8 cellular contexts compared by ENCODE assay signal in the genomic region with DNA sequence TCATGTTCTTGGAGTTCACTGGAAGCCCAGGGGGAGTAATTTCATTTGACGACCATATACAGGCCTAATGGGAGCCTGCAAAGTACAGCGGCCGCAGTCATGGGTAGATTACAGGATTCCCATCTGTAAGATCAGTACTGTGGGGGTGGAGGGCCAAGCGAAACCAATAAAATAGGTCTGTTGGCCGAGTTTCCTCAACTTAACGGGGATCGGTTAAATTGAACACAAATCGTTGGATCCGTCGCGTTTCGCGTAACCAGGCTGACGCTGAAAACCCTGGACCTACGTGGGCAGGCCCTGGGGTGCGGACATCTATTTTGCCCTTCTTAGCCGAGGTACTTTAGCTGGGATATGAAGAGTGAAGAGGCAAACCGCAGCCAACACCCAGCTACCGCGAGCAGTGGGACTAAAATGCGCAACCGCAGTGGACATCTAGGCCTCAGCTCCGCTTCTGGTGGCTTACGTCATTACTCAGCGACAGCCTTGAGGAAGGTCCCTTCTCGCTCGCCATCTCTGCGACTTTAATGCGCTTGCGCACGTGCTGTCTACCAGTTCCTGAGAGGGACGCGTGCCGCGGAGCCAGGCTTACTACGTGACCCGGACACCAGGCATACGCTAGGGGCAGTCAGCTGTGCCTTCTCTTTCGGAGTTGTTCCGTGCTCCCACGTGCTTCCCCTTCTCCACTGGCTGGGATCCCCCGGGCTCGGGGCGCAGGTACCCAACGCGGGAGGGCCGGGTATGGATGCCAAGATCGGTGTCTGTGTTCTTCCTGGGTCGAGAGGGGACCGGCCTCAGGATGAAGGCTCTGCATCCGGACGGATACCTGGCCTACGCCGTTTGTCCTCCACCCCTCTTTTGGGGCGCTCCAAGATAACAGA. TPM values are rescaled to one million over a fixed set of nuclear protein-coding genes. Genes with fewer than 3 reads are reported as not detected.
A peak's percentile ranks its signal among the peaks of the same experiment; 100 is the strongest.
DNase-seq lines count a peak whose midpoint lies in the region; ATAC-seq and TF ChIP-seq lines count a peak whose summit lies in the region.

A gene (plus strand): TSS at position 551 of the 878 bp plus-strand sequence. CDS start 2,597 bp downstream, outside the sequence.

- POLR2A ChIA-PET in WTC11 (lab: Charles Lee): interaction anchor here (0.6 to 1.3 kb wide), 6 partner anchors 12 to 156 kb away, joined by 3 to 12 read pairs (median 4); a partner anchor contains a TSS

- H3K4me3 Mint-ChIP-seq in WTC11: peak within 1 kb of the TSS; percentile 94

- H3K4me1 Mint-ChIP-seq in WTC11: peaks cover 18% of the 10 kb centered on the region

- DNase-seq in AG09319 (ENCODE audit: extremely low read depth, low read depth) (peak; percentile 97), NCI-H226 (peak; percentile 96), WTC11 (ENCODE audit: low spot score) (peak; percentile 96), cardiac fibroblast (ENCODE audit: low read depth in 2 of 2) (peak; percentile 99), iPS-NIHi7 (ENCODE audit: extremely low spot score) (peak; percentile 98), smooth muscle cell of the brain vasculature (ENCODE audit: low read depth, low spot score) (peak; percentile 94)

- H3K9me3 Mint-ChIP-seq in WTC11: no peaks in the 10 kb centered on the region

- peak; percentile 90 for TF ChIP-seq POLR2A in GM18951 (IDR thresholded peaks at IDR 0.05; ENCODE audit: extremely low read depth, insufficient read depth, insufficient read length)

- in situ Hi-C loops in GM18951 (cut with MboI; ENCODE audit: low sequenced_read_pairs, unreplicated experiment): no loop called here

- H3K27me3 Mint-ChIP-seq in WTC11 (ENCODE audit: low read depth): no peaks in the 10 kb centered on the region

- TF ChIP-seq CTCF in AG09319 (IDR thresholded peaks at IDR 0.05; ENCODE audit: low read depth, low read length) (no peak; the same call in none of the 2 replicates), WTC11 (IDR thresholded peaks at IDR 0.05) (no peak), cardiac fibroblast (IDR thresholded peaks at IDR 0.05; ENCODE audit: low read depth, low read length) (no peak)

- peaks cover 31% of the 10 kb centered on the region for H3K36me3 Mint-ChIP-seq in WTC11

- ATAC-seq in HG03196 (IDR thresholded peaks at IDR 0.05; ENCODE audit: unreplicated experiment): peak; percentile 87
- peak; percentile 84 for ATAC-seq in WTC11

- peak within 1 kb of the TSS; percentile 99 for H3K27ac Mint-ChIP-seq in WTC11

- CTCF ChIA-PET in WTC11 (lab: Charles Lee): interaction anchor here (1.1 to 1.2 kb wide), 3 partner anchors 30 to 253 kb away, joined by 3 to 4 read pairs (median 3); a partner anchor contains a TSS

- H3K4me3 ChIP-seq in cardiac fibroblast (replicated peaks in 1 of 2; ENCODE audit: low read depth in 2 of 2, low read length in 2 of 2): peak within 1 kb of the TSS; percentile 95 to 98

TF ChIP-seq in WTC11, 78 proteins besides CTCF, POLR2A, EP300 and RAD21 (continues in another document):
- TF ChIP-seq ZNF138 (CRISPR knock-in tag; conservative IDR thresholded peaks at IDR 0.05) (no peak), ZNF232 (CRISPR knock-in tag; IDR thresholded peaks at IDR 0.05) (0 out of 2 replicates have a peak, but pooled peaks have one; percentile 68), TEAD4 (CRISPR knock-in tag; IDR thresholded peaks at IDR 0.05) (no peak), NFYB (CRISPR knock-in tag; conservative IDR thresholded peaks at IDR 0.05; ENCODE audit: low read depth) (no peak), CREB1 (CRISPR knock-in tag; IDR thresholded peaks at IDR 0.05) (peak; percentile 95), KAT7 (CRISPR knock-in tag; IDR thresholded peaks at IDR 0.05; ENCODE audit: borderline replicate concordance) (peak; percentile 82; the same call in 1 of the 2 replicates), TCF7 (CRISPR knock-in tag; IDR thresholded peaks at IDR 0.05; ENCODE audit: low read depth) (no peak), ZBTB21 (CRISPR knock-in tag; IDR thresholded peaks at IDR 0.05; ENCODE audit: borderline replicate concordance) (no peak), CREM (CRISPR knock-in tag; IDR thresholded peaks at IDR 0.05) (peak; percentile 99), MYBL2 (CRISPR knock-in tag; IDR thresholded peaks at IDR 0.05) (peak; percentile 79; the same call in 1 of the 2 replicates), RORB (CRISPR knock-in tag; IDR thresholded peaks at IDR 0.05) (no peak), RELA (CRISPR knock-in tag; IDR thresholded peaks at IDR 0.05; ENCODE audit: borderline replicate concordance) (peak; percentile 46; the same call in 1 of the 2 replicates), ETV6 (CRISPR knock-in tag; IDR thresholded peaks at IDR 0.05) (peak; percentile 56)
- TF ChIP-seq, protein P1, sequence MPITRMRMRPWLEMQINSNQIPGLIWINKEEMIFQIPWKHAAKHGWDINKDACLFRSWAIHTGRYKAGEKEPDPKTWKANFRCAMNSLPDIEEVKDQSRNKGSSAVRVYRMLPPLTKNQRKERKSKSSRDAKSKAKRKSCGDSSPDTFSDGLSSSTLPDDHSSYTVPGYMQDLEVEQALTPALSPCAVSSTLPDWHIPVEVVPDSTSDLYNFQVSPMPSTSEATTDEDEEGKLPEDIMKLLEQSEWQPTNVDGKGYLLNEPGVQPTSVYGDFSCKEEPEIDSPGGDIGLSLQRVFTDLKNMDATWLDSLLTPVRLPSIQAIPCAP (CRISPR knock-in tag; IDR thresholded peaks at IDR 0.05): peak; percentile 34; the same call in 1 of the 2 replicates
- TF ChIP-seq, protein P2, sequence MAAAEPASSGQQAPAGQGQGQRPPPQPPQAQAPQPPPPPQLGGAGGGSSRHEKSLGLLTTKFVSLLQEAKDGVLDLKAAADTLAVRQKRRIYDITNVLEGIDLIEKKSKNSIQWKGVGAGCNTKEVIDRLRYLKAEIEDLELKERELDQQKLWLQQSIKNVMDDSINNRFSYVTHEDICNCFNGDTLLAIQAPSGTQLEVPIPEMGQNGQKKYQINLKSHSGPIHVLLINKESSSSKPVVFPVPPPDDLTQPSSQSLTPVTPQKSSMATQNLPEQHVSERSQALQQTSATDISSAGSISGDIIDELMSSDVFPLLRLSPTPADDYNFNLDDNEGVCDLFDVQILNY (CRISPR knock-in tag; IDR thresholded peaks at IDR 0.05): no peak
- TF ChIP-seq, protein P3, sequence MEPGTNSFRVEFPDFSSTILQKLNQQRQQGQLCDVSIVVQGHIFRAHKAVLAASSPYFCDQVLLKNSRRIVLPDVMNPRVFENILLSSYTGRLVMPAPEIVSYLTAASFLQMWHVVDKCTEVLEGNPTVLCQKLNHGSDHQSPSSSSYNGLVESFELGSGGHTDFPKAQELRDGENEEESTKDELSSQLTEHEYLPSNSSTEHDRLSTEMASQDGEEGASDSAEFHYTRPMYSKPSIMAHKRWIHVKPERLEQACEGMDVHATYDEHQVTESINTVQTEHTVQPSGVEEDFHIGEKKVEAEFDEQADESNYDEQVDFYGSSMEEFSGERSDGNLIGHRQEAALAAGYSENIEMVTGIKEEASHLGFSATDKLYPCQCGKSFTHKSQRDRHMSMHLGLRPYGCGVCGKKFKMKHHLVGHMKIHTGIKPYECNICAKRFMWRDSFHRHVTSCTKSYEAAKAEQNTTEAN (CRISPR knock-in tag; IDR thresholded peaks at IDR 0.05): no peak; the same call in 1 of the 2 replicates
- TF ChIP-seq, protein P4, sequence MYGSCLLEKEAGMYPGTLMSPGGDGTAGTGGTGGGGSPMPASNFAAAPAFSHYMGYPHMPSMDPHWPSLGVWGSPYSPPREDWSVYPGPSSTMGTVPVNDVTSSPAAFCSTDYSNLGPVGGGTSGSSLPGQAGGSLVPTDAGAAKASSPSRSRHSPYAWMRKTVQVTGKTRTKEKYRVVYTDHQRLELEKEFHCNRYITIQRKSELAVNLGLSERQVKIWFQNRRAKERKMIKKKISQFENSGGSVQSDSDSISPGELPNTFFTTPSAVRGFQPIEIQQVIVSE (CRISPR knock-in tag; IDR thresholded peaks at IDR 0.05; ENCODE audit: borderline replicate concordance): peak; percentile 81; the same call in 1 of the 2 replicates
- TF ChIP-seq, protein P5, sequence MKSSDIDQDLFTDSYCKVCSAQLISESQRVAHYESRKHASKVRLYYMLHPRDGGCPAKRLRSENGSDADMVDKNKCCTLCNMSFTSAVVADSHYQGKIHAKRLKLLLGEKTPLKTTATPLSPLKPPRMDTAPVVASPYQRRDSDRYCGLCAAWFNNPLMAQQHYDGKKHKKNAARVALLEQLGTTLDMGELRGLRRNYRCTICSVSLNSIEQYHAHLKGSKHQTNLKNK (CRISPR knock-in tag; IDR thresholded peaks at IDR 0.05): peak; percentile 93
- TF ChIP-seq, protein P6, sequence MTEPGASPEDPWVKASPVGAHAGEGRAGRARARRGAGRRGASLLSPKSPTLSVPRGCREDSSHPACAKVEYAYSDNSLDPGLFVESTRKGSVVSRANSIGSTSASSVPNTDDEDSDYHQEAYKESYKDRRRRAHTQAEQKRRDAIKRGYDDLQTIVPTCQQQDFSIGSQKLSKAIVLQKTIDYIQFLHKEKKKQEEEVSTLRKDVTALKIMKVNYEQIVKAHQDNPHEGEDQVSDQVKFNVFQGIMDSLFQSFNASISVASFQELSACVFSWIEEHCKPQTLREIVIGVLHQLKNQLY (CRISPR knock-in tag; IDR thresholded peaks at IDR 0.05): no peak
- TF ChIP-seq, protein P7, sequence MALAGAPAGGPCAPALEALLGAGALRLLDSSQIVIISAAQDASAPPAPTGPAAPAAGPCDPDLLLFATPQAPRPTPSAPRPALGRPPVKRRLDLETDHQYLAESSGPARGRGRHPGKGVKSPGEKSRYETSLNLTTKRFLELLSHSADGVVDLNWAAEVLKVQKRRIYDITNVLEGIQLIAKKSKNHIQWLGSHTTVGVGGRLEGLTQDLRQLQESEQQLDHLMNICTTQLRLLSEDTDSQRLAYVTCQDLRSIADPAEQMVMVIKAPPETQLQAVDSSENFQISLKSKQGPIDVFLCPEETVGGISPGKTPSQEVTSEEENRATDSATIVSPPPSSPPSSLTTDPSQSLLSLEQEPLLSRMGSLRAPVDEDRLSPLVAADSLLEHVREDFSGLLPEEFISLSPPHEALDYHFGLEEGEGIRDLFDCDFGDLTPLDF (CRISPR knock-in tag; IDR thresholded peaks at IDR 0.05): 0 out of 2 replicates have a peak, but pooled peaks have one; percentile 40
- TF ChIP-seq, protein P8, sequence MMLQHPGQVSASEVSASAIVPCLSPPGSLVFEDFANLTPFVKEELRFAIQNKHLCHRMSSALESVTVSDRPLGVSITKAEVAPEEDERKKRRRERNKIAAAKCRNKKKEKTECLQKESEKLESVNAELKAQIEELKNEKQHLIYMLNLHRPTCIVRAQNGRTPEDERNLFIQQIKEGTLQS (CRISPR knock-in tag; conservative IDR thresholded peaks at IDR 0.05): no peak

RNA-seq across cellular contexts. Expression of the gene that starts here (rescaled TPM):
- 70.8 to 75.5 TPM (median 74.7 TPM) in 3 replicates for total RNA-seq in WTC11 (2021)

Comparison
In these comparisons a context has a peak if more than half of its experiments do, and no peak if none do; other contexts are left out.
1. Peak in every context shown above with its lines: DNase-seq, ATAC-seq and H3K4me3 ChIP-seq.